In the genomic region with DNA sequence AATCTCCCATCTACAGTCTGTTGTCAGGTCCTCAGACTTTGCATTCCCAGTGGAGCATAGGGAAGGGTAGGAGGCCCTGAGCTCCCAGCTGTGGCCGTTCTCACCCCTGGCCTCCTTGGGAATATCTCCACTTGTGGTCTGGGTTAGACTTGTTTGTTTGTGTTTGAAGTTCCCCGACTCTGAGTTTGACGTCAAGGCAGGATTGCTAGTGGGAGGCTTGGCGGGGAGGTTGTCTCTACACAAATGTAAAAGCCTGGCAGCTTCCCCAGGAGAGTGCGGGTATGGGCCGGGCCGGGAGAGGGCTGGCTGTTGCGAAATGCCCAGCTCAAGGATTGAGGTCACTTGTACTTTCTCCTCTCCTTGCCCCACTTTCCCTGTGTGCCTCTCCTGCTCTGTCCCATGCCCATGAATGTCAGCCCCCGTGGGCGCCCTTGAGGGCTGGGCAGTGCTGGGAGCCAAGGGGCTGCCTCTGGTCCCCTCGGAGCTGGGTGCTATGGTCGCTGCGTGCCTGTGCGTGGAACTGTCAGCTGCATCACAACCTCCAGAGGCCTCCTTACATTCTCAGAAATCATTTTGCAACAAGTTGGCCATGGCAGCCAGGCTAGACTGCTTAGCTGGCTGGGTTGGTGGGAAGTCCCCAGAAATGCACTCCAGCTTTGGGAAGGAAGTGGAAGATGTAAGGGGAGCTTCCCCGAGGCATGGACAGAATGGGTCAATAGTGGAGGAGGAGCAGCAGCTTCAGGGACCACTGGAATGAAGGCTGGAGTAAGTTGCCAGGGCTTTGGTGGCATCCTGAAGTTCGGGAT, we compare ENCODE assay signal across 8 cellular contexts.
DNase-seq lines count a peak whose midpoint lies in the region; ATAC-seq and TF ChIP-seq lines count a peak whose summit lies in the region.

No MANE protein-coding gene starts in this region.

- H3K9me2 ChIP-seq in OCI-LY7 (ENCODE audit: insufficient read depth, low read length) = no peaks in the 10 kb centered on the region

- intact Hi-C loops in psoas muscle (cut with DNase I) = loop anchor here in 1 of 2 donors (5.0 kb wide), 1 partner anchor 48 kb away; no protein-coding TSS in a partner anchor
- intact Hi-C loops in OCI-LY7 (cut with micrococcal nuclease; ENCODE audit: unreplicated experiment) = no loop called here

- no TSS peak for BruUV-seq in OCI-LY7 (replicated peaks; lab: Mats Ljungman, UMichigan)

- H3K4me1 ChIP-seq in psoas muscle = peaks cover 15% of the 10 kb centered on the region
- peaks cover 15% of the 10 kb centered on the region for H3K4me1 ChIP-seq in OCI-LY7 (ENCODE audit: insufficient read depth, low read length, poor library complexity, severe bottlenecking)

- 0 out of 2 replicates have a peak, but pooled peaks cover 5% of the 10 kb centered on the region for H4K20me1 ChIP-seq in OCI-LY7 (ENCODE audit: insufficient read depth, low read length)

- peak overlapping the region; percentile 76 for H3K27ac ChIP-seq in psoas muscle
- no peak overlapping the region for H3K27ac ChIP-seq in OCI-LY7 (ENCODE audit: low read depth, low read length, poor library complexity, severe bottlenecking)

- no peak overlapping the region for H2AFZ ChIP-seq in OCI-LY7 (ENCODE audit: low read length)

- H3K27me3 ChIP-seq in psoas muscle (ENCODE audit: insufficient read depth in 3 of 3, low read length in 2 of 3) = no peaks in the 10 kb centered on the region

- no peak overlapping the region for H3K4me2 ChIP-seq in OCI-LY7 (ENCODE audit: low read length)

- 41 to 66% (median 45%) methylated on average over 16 of the region's 16 CpGs for WGBS in psoas muscle, 3 donors

- CTCF ChIA-PET in OCI-LY7 (lab: Charles Lee; ENCODE audit: unreplicated experiment) = no interaction called here

- H3K9me3 ChIP-seq in psoas muscle (no peaks in the 10 kb centered on the region), OCI-LY7 (ENCODE audit: low read length) (no peaks in the 10 kb centered on the region)

- POLR2A ChIA-PET in OCI-LY7 (lab: Charles Lee) = interaction anchor here (0.6 kb wide), 1 partner anchor 17 kb away, joined by 3 read pairs; no protein-coding TSS in a partner anchor

- H3K79me2 ChIP-seq in OCI-LY7 (ENCODE audit: insufficient read depth, low read depth, low read length) = no peaks in the 10 kb centered on the region

- ATAC-seq in psoas muscle (peak; percentile 77 to 88 (median 86)), GM21619 (IDR thresholded peaks at IDR 0.05; ENCODE audit: unreplicated experiment) (no peak)

- DNase-seq in Daoy (ENCODE audit: low read depth) (peak; percentile 98), T1000 (lab: John Stamatoyannopoulos, UW) (peak; percentile 92), globus pallidus (ENCODE audit: low spot score) (peak; percentile 80), psoas muscle (peak; percentile 83 to 85), OCI-LY7 (ENCODE audit: low spot score) (no peak), NCI-H774 (lab: John Stamatoyannopoulos, UW) (no peak)
- DNase-seq in activated T-cell treated with anti-CD3 and anti-CD28 coated beads, Interleukin-2, amount 50 U/mL, for 1 hour = no peak

- H3K36me3 ChIP-seq in psoas muscle (ENCODE audit: insufficient read depth in 1 of 2, low read depth in 1 of 2) (no peaks in the 10 kb centered on the region), OCI-LY7 (ENCODE audit: insufficient read depth, low read length) (no peaks in the 10 kb centered on the region)

- TF ChIP-seq CTCF in psoas muscle (IDR thresholded peaks at IDR 0.05) (no peak), OCI-LY7 (conservative IDR thresholded peaks at IDR 0.05; ENCODE audit: low read length) (no peak)

- H3K4me3 ChIP-seq in psoas muscle = no peak overlapping the region
- no peak overlapping the region for H3K4me3 ChIP-seq in OCI-LY7 (ENCODE audit: low read depth, low read length, poor library complexity, severe bottlenecking)

Comparison
In these comparisons a context has a peak if more than half of its experiments do, and no peak if none do; other contexts are left out.
1. DNase-seq: peak in Daoy (single experiment), T1000 (single experiment), globus pallidus (single experiment) and psoas muscle (2 of 2); none in OCI-LY7 (single experiment), activated T-cell treated with anti-CD3 and anti-CD28 coated beads, Interleukin-2, amount 50 U/mL, for 1 hour (single experiment) and NCI-H774 (single experiment).